ENCODE assay signal across 17 cellular contexts in the genomic region with DNA sequence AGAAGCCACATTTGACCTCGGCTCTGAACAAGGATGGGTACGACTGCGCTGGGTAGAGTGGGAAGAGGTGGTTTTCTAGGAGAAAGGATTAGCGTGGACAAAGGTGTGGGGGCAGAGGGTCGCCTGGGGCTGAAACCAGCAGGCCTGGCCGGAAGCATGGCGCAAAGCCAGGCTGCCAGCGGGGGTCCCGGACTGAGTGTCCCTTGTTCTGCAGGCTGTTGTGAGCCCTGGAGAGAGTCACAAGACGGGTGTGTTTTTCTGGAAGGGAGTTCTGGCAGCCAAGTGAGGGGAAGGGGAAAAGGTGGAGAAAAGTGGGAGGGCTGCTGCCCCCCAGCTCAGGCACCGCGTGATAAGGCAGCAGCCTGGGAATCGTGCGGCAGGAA.
DNase-seq lines count a peak whose midpoint lies in the region; ATAC-seq and TF ChIP-seq lines count a peak whose summit lies in the region.
"Had no signal": no experiment of that assay in that cellular context is flagged by ENCODE, and none has a peak within 500 bp of the region (broad histone marks: within the 10 kb centered on the region; RNA-seq: fewer than 3 reads in every experiment).

No MANE protein-coding gene starts in this region.

- intact Hi-C loops in activated B cell treated with CpG ODN at 0.5 μM for 24 hours (cut with micrococcal nuclease): no loop called here

- no peak overlapping the region for H2BK15ac ChIP-seq in neuronal stem cell (ENCODE audit: low read length)

- no peaks in the 10 kb centered on the region for H3K79me1 ChIP-seq in neuronal stem cell (ENCODE audit: low read depth, low read length)

- CTCF ChIA-PET in activated B cell treated with CpG ODN at 0.5 μM for 24 hours (lab: Charles Lee): interaction anchor here (1.1 kb wide), 1 partner anchor 237 kb away, joined by 3 read pairs; no protein-coding TSS in a partner anchor

- no peak overlapping the region for H2AK5ac ChIP-seq in neuronal stem cell (ENCODE audit: low read depth, low read length)

- peaks cover 21% of the 10 kb centered on the region for H3K9me3 Mint-ChIP-seq in GM23338
- H3K9me3 Mint-ChIP-seq in activated B cell treated with CpG ODN at 0.5 μM for 24 hours: peaks cover 14% of the 10 kb centered on the region
- no peaks in the 10 kb centered on the region for H3K9me3 Mint-ChIP-seq in endothelial cell (ENCODE audit: unreplicated experiment)

- no peak overlapping the region for H2BK120ac ChIP-seq in neuronal stem cell (ENCODE audit: low read depth, low read length)

- H2BK5ac ChIP-seq in neuronal stem cell (ENCODE audit: low read length): no peak overlapping the region

- no peaks in the 10 kb centered on the region; the same call in 1 of the 2 replicates for H3K9me2 ChIP-seq in GM23338 (ENCODE audit: insufficient read depth)

- H3K36me3 Mint-ChIP-seq in GM23338 (ENCODE audit: low read depth) (no peaks in the 10 kb centered on the region; the same call in 2 of the 3 replicates), activated B cell treated with CpG ODN at 0.5 μM for 24 hours (ENCODE audit: low read depth) (no peaks in the 10 kb centered on the region), endothelial cell (ENCODE audit: low read depth, unreplicated experiment) (no peaks in the 10 kb centered on the region)

- POLR2A ChIA-PET in activated B cell treated with CpG ODN at 0.5 μM for 24 hours (lab: Charles Lee): no interaction called here

- H3K4ac ChIP-seq in neuronal stem cell (ENCODE audit: low read length): no peak overlapping the region

- H2BK12ac ChIP-seq in neuronal stem cell (ENCODE audit: low read length): no peak overlapping the region

- H2AFZ ChIP-seq in GM23338: peak overlapping the region; percentile 84; the same call in 1 of the 2 replicates
- H2AFZ ChIP-seq in neuronal stem cell (ENCODE audit: low read length): no peak overlapping the region

- H3F3A ChIP-seq in GM23338 (replicated peaks; ENCODE audit: low read depth): no peaks in the 10 kb centered on the region

- peak overlapping the region; percentile 13 for H3K18ac ChIP-seq in neuronal stem cell (ENCODE audit: low read length)

- no peaks in the 10 kb centered on the region for H3K4me1 Mint-ChIP-seq in GM23338
- H3K4me1 Mint-ChIP-seq in activated B cell treated with CpG ODN at 0.5 μM for 24 hours: peaks cover 18% of the 10 kb centered on the region
- H3K4me1 Mint-ChIP-seq in endothelial cell (ENCODE audit: unreplicated experiment): no peaks in the 10 kb centered on the region

- WGBS in neuronal stem cell (ENCODE audit: extremely low coverage in 2 of 2, insufficient read length in 2 of 2, insufficient replicate concordance in 1 of 2), 2 donors: no CpG with 5 or more reads among the region's 14 CpGs

- no peak overlapping the region for H3K4me2 ChIP-seq in BLaER1
- H3K4me2 ChIP-seq in GM23338: no peak overlapping the region
- H3K4me2 ChIP-seq in neuronal stem cell (ENCODE audit: insufficient read depth, low read length, poor library complexity, severe bottlenecking): no peak overlapping the region

- H3K79me2 ChIP-seq in GM23338 (replicated peaks; ENCODE audit: insufficient read depth): no peaks in the 10 kb centered on the region

- no peaks in the 10 kb centered on the region for H3K36me3 ChIP-seq in BLaER1
- no peaks in the 10 kb centered on the region for H3K36me3 ChIP-seq in GM23338 (ENCODE audit: insufficient read depth)
- no peaks in the 10 kb centered on the region for H3K36me3 ChIP-seq in neuronal stem cell (replicated peaks in 1 of 2; ENCODE audit: control insufficient read depth in 2 of 2, insufficient read depth in 2 of 2, low read length in 2 of 2)
- H3K36me3 ChIP-seq: MG63, Peyer's patch had no signal

- no peak overlapping the region for H3K14ac ChIP-seq in neuronal stem cell (ENCODE audit: low read length)

- H3K27ac ChIP-seq in BLaER1 (peak overlapping the region; percentile 16; the same call in 1 of the 2 replicates), GM23338 (ENCODE audit: low read depth) (no peak overlapping the region), neuronal stem cell (replicated peaks; ENCODE audit: low read length) (no peak overlapping the region)

- H3K4me3 ChIP-seq in BLaER1 (no peak overlapping the region), GM23338 (no peak overlapping the region), neuronal stem cell (ENCODE audit: low read length in 2 of 2) (peak overlapping the region in 1 of 2 donors; percentile 5)
- H3K4me3 ChIP-seq: MG63, Peyer's patch had no signal

- no peak overlapping the region for H4K91ac ChIP-seq in neuronal stem cell (ENCODE audit: low read depth, low read length, poor library complexity)

- H3K27ac Mint-ChIP-seq in GM23338: no peak overlapping the region
- peak overlapping the region; percentile 30 for H3K27ac Mint-ChIP-seq in activated B cell treated with CpG ODN at 0.5 μM for 24 hours
- H3K27ac Mint-ChIP-seq in endothelial cell (ENCODE audit: unreplicated experiment): no peak overlapping the region
- H3K27ac Mint-ChIP-seq: CD8-positive, alpha-beta T cell had no signal

- H3K9ac ChIP-seq in BLaER1: no peak overlapping the region
- H3K9ac ChIP-seq in neuronal stem cell (ENCODE audit: low read depth, low read length, poor library complexity): no peak overlapping the region

- H3K9me3 ChIP-seq in BLaER1 (peaks cover 36% of the 10 kb centered on the region), neuronal stem cell (replicated peaks in 1 of 2; ENCODE audit: control insufficient read depth in 2 of 2, insufficient read depth in 1 of 2, low read depth in 1 of 2, low read length in 2 of 2) (no peaks in the 10 kb centered on the region)
- H3K9me3 ChIP-seq: Peyer's patch had no signal

- H4K20me1 ChIP-seq in BLaER1: no peaks in the 10 kb centered on the region
- H4K20me1 ChIP-seq in GM23338 (replicated peaks; ENCODE audit: insufficient read depth): no peaks in the 10 kb centered on the region

- H3K4me3 Mint-ChIP-seq in GM23338 (no peak overlapping the region), activated B cell treated with CpG ODN at 0.5 μM for 24 hours (no peak overlapping the region), endothelial cell (ENCODE audit: unreplicated experiment) (no peak overlapping the region)
- H3K4me3 Mint-ChIP-seq: CD8-positive, alpha-beta T cell had no signal

- TF ChIP-seq CTCF in GM23338 (conservative IDR thresholded peaks at IDR 0.05; ENCODE audit: low read depth in 2 of 2) (no peak), activated B cell treated with CpG ODN at 0.5 μM for 24 hours (IDR thresholded peaks at IDR 0.05) (no peak), endothelial cell (IDR thresholded peaks at IDR 0.05; ENCODE audit: unreplicated experiment) (no peak)

- DNase-seq in GM23338 (ENCODE audit: low spot score): no peak
- no peak for DNase-seq in activated B cell treated with CpG ODN at 0.5 μM for 24 hours
- DNase-seq in neuronal stem cell (ENCODE audit: low spot score): no peak
- no peak for DNase-seq in endothelial cell (ENCODE audit: low spot score)
- DNase-seq: CD8-positive, alpha-beta T cell; DND-41; NCI-H1092 treated with DMSO at 0.1 percent for 48 hours; NCI-H1694 treated with DMSO at 0.1 percent for 48 hours; NCI-H2107; NCI-H2227 treated with DMSO at 0.1 percent for 48 hours; NCI-H524; Peyer's patch; SHP77 treated with DMSO at 0.1 percent for 48 hours had no signal

- H3K27me3 ChIP-seq in BLaER1: no peaks in the 10 kb centered on the region
- no peaks in the 10 kb centered on the region for H3K27me3 ChIP-seq in GM23338 (ENCODE audit: insufficient read depth)
- H3K27me3 ChIP-seq in neuronal stem cell (ENCODE audit: control insufficient read depth in 3 of 3, insufficient read depth in 3 of 3, low read depth in 1 of 3, low read length in 3 of 3): no peaks in the 10 kb centered on the region
- H3K27me3 ChIP-seq: MG63, Peyer's patch had no signal

- H3K23ac ChIP-seq in neuronal stem cell (ENCODE audit: low read depth, low read length, poor library complexity): no peak overlapping the region

- peak overlapping the region; percentile 4 for H4K8ac ChIP-seq in neuronal stem cell (ENCODE audit: low read depth, low read length)

- no peak for ATAC-seq in GM23338
- ATAC-seq in activated B cell treated with CpG ODN at 0.5 μM for 24 hours (ENCODE audit: low read depth): no peak
- no peak for ATAC-seq in GM18873 (IDR thresholded peaks at IDR 0.05; ENCODE audit: low FRiP score, unreplicated experiment)
- ATAC-seq in HG03095 (IDR thresholded peaks at IDR 0.05; ENCODE audit: unreplicated experiment): no peak
- ATAC-seq: CD8-positive, alpha-beta T cell had no signal

- H3K27me3 Mint-ChIP-seq in GM23338 (ENCODE audit: insufficient read depth, low read depth, poor library complexity): peaks cover 8% of the 10 kb centered on the region
- no peaks in the 10 kb centered on the region for H3K27me3 Mint-ChIP-seq in activated B cell treated with CpG ODN at 0.5 μM for 24 hours
- peaks cover 5% of the 10 kb centered on the region for H3K27me3 Mint-ChIP-seq in endothelial cell (ENCODE audit: unreplicated experiment)

- H3K4me1 ChIP-seq in BLaER1 (no peaks in the 10 kb centered on the region), GM23338 (ENCODE audit: insufficient read depth) (no peaks in the 10 kb centered on the region), neuronal stem cell (ENCODE audit: control insufficient read depth in 2 of 2, insufficient read depth in 1 of 2, low read depth in 1 of 2, low read length in 2 of 2) (no peaks in the 10 kb centered on the region)
- H3K4me1 ChIP-seq: Peyer's patch had no signal

TF ChIP-seq in GM23338, 12 proteins besides CTCF, POLR2A, EP300 and RAD21:
- TF ChIP-seq EZH2phosphoT487 (IDR thresholded peaks at IDR 0.05; ENCODE audit: unreplicated experiment) (no peak), ZNF114 (CRISPR knock-in tag; IDR thresholded peaks at IDR 0.05) (no peak), EZH2 (IDR thresholded peaks at IDR 0.05; ENCODE audit: low read depth, unreplicated experiment) (no peak)
- TF ChIP-seq, protein P1, sequence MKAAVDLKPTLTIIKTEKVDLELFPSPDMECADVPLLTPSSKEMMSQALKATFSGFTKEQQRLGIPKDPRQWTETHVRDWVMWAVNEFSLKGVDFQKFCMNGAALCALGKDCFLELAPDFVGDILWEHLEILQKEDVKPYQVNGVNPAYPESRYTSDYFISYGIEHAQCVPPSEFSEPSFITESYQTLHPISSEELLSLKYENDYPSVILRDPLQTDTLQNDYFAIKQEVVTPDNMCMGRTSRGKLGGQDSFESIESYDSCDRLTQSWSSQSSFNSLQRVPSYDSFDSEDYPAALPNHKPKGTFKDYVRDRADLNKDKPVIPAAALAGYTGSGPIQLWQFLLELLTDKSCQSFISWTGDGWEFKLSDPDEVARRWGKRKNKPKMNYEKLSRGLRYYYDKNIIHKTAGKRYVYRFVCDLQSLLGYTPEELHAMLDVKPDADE (IDR thresholded peaks at IDR 0.05): no peak
